26 cellular contexts compared by ENCODE assay signal in the genomic region with DNA sequence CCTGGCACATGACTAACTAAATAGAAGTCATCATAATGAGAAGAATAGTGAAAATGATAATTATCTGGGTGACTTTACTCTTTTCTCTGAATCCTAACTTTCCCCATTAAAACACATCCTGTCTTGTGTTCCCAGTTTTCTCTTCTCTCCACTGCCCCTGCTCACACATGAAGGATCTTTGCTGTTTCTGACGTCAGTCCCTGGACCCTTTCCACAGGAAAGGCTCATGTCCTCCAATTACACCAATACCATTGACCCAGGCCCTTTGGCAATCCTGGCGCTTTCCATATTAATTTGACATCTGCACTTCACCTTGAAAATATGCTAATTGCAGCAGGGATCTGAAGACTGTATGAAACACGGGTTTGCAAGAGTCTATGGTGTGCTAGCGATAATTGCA.
"Had no signal": no experiment of that assay in that cellular context is flagged by ENCODE, and none has a peak within 500 bp of the region (broad histone marks: within the 10 kb centered on the region; RNA-seq: fewer than 3 reads in every experiment).

No MANE protein-coding gene starts in this region.

- ATAC-seq: effector memory CD8-positive, alpha-beta T cell; esophagus mucosa; gastrocnemius medialis; heart right ventricle; left cardiac atrium; left lung; left ventricle myocardium superior; lower lobe of right lung; mucosa of descending colon had no signal

- H3K9me3 ChIP-seq: colonic mucosa, esophagus squamous epithelium, gastrocnemius medialis, heart right ventricle, left lung, lower lobe of right lung had no signal

- H3K4me3 ChIP-seq: colonic mucosa, esophagus squamous epithelium, gastrocnemius medialis, heart right ventricle, left lung, lower lobe of right lung, mucosa of descending colon had no signal

- H3K36me3 ChIP-seq: colonic mucosa, esophagus squamous epithelium, gastrocnemius medialis, heart right ventricle, left lung, lower lobe of right lung had no signal

- H3K27ac ChIP-seq: colonic mucosa, epithelial cell of prostate, esophagus squamous epithelium, gastrocnemius medialis, heart right ventricle, left lung, lower lobe of right lung had no signal

- H3K4me1 ChIP-seq: colonic mucosa, esophagus squamous epithelium, gastrocnemius medialis, heart right ventricle, left lung, lower lobe of right lung had no signal

- DNase-seq: colonic mucosa; cortex of kidney; effector CD8-positive, alpha-beta T cell; effector memory CD8-positive, alpha-beta T cell; endodermal cell; erythroblast; esophagus squamous epithelium; foreskin fibroblast; foreskin melanocyte; gastrocnemius medialis; glutamatergic neuron; head of caudate nucleus; heart right ventricle; hippocampal formation; left cardiac atrium; left lung; left ventricle myocardium superior; lower lobe of right lung; mesenchymal stem cell; mucosa of descending colon; naive B cell had no signal

- FAIRE-seq: endometrium, islet of Langerhans, keratinocyte had no signal

- H3K27me3 ChIP-seq: colonic mucosa, esophagus squamous epithelium, gastrocnemius medialis, heart right ventricle, left lung had no signal
